Comparison of ENCODE assay signal across 15 cellular contexts in the genomic region with DNA sequence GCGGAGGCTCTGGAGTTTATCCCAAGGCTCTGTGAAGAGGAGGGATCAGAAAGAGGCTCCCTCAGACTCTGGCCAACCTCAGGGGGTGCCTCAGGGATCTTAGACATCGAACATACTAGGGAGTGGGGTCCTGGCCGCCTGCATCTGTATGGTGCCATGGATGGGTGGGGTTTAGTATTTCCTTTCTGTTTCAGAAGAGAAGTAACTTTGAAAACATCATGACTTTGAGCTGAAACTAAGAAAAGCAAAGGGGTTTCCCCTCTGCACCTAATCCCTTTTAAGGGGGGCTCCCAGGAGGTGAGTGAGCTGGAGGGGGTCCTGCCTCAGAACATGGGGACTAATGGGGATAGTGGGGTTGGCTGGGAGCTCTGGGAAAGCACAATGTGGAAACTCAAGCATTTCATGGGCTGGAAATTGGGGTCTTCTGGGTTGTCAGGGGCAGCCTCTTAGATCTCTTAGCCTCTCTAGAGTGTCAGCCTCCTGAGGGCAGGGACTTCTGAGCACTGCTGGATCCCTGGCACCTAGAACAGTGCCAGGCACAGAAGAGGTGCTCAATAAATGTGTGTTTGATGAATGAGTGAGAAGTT. TPM values are rescaled to one million over a fixed set of nuclear protein-coding genes. Genes with fewer than 3 reads are reported as not detected.
DNase-seq lines count a peak whose midpoint lies in the region; ATAC-seq, FAIRE-seq and TF ChIP-seq lines count a peak whose summit lies in the region.
"Had no signal": no experiment of that assay in that cellular context is flagged by ENCODE, and none has a peak within 500 bp of the region (broad histone marks: within the 10 kb centered on the region; RNA-seq: fewer than 3 reads in every experiment).

No MANE protein-coding gene starts in this region.

- no peaks in the 10 kb centered on the region for H3K27me3 ChIP-seq in naive thymus-derived CD4-positive, alpha-beta T cell (ENCODE audit: control insufficient read depth in 2 of 2, insufficient read depth in 2 of 2, low read length in 2 of 2)
- H3K27me3 ChIP-seq in small intestine (ENCODE audit: control insufficient read depth in 2 of 2, insufficient read depth in 2 of 2, low read length in 2 of 2), result no peaks in the 10 kb centered on the region

- H3K27ac Mint-ChIP-seq in naive thymus-derived CD4-positive, alpha-beta T cell, result peak overlapping the region; percentile 79 to 99 (median 95)

- H3K36me3 ChIP-seq in naive thymus-derived CD4-positive, alpha-beta T cell (ENCODE audit: control insufficient read depth in 2 of 3, insufficient read depth in 3 of 3, low read length in 3 of 3), result peaks cover 5 to 46% (median 24%) of the 10 kb centered on the region in 3 experiments
- no peaks in the 10 kb centered on the region for H3K36me3 ChIP-seq in small intestine (ENCODE audit: control insufficient read depth in 2 of 2, insufficient read depth in 2 of 2, low read length in 2 of 2)

- FAIRE-seq in small intestine (lab: Jason Lieb, UNC), result no peak
- FAIRE-seq: astrocyte had no signal

- WGBS in small intestine, 3 donors, result 66 to 79% (median 68%) methylated on average over 3 of the region's 3 CpGs

- peak overlapping the region; percentile 42 to 84 (median 73) for H3K4me3 Mint-ChIP-seq in naive thymus-derived CD4-positive, alpha-beta T cell

- CTCF ChIA-PET in naive thymus-derived CD4-positive, alpha-beta T cell (lab: Charles Lee), result interaction anchor here (1.0 to 3.3 kb wide), 5 partner anchors 14 to 36 kb away, joined by 3 to 26 read pairs (median 4); no protein-coding TSS in a partner anchor

- TF ChIP-seq CTCF in GM10266 (IDR thresholded peaks at IDR 0.05; ENCODE audit: control insufficient read depth, insufficient read depth, low read depth, missing control alignments) (no peak), GM20000 (IDR thresholded peaks at IDR 0.05; ENCODE audit: extremely low read depth, missing control alignments) (no peak)

- peak; percentile 40 for ATAC-seq in naive thymus-derived CD4-positive, alpha-beta T cell

- intact Hi-C loops in naive thymus-derived CD4-positive, alpha-beta T cell (cut with micrococcal nuclease), result loop anchor here in 1 of 2 donors (10.0 kb wide), 1 partner anchor 451 kb away; a partner anchor contains a TSS

- peaks cover 19 to 81% (median 42%) of the 10 kb centered on the region in 5 donors for H3K36me3 Mint-ChIP-seq in naive thymus-derived CD4-positive, alpha-beta T cell

- DNase-seq in GM10266 (ENCODE audit: extremely low spot score), result peak; percentile 65
- DNase-seq in GM20000 (ENCODE audit: low spot score), result peak; percentile 71
- peak; percentile 45 to 55 for DNase-seq in activated T-cell treated with anti-CD3 and anti-CD28 coated beads, Interleukin-2, amount 50 U/mL, for 48 hours
- peak in 3 of 9 donors; percentile 44 to 51 (median 44) for DNase-seq in naive thymus-derived CD4-positive, alpha-beta T cell
- DNase-seq in small intestine, result no peak
- no peak for DNase-seq in H4 (ENCODE audit: low spot score)
- no peak for DNase-seq in midbrain (lab: John Stamatoyannopoulos, UW)
- DNase-seq in NCI-H128 (lab: John Stamatoyannopoulos, UW; ENCODE audit: unreplicated experiment), result no peak
- DNase-seq: activated CD4-positive, alpha-beta T cell treated with anti-CD3 and anti-CD28 coated beads for 48 hours; effector CD8-positive, alpha-beta T cell; glutamatergic neuron; SIG-M5; stomach had no signal

- peak overlapping the region; percentile 77 for H3K27ac ChIP-seq in naive thymus-derived CD4-positive, alpha-beta T cell (ENCODE audit: low read depth, low read length)
- peak overlapping the region in 1 of 2 donors; percentile 41 for H3K27ac ChIP-seq in small intestine (ENCODE audit: low read depth in 1 of 2, low read length in 1 of 2)

- no peak overlapping the region for H3K4me3 ChIP-seq in naive thymus-derived CD4-positive, alpha-beta T cell (ENCODE audit: low read length)
- H3K4me3 ChIP-seq in small intestine (ENCODE audit: low read depth in 1 of 2, low read length in 2 of 2), result no peak overlapping the region
- H3K4me3 ChIP-seq: stomach had no signal

- POLR2A ChIA-PET in naive thymus-derived CD4-positive, alpha-beta T cell (lab: Charles Lee), result interaction anchor here (0.6 to 22.1 kb wide), 6 partner anchors 7 to 102 kb away, joined by 3 to 335 read pairs (median 138); a partner anchor contains a TSS

- peaks cover 65 to 92% (median 87%) of the 10 kb centered on the region in 7 donors for H3K4me1 Mint-ChIP-seq in naive thymus-derived CD4-positive, alpha-beta T cell

- no peaks in the 10 kb centered on the region for H3K9me3 ChIP-seq in naive thymus-derived CD4-positive, alpha-beta T cell (ENCODE audit: control insufficient read depth in 2 of 3, low read length in 3 of 3)
- H3K9me3 ChIP-seq in small intestine (ENCODE audit: control insufficient read depth, low read depth), result no peaks in the 10 kb centered on the region
- H3K9me3 ChIP-seq: stomach had no signal

- H3K9me3 Mint-ChIP-seq in naive thymus-derived CD4-positive, alpha-beta T cell, result peaks cover 0 to 8% (median 2%) of the 10 kb centered on the region in 11 donors

- H3K4me1 ChIP-seq in naive thymus-derived CD4-positive, alpha-beta T cell (ENCODE audit: control insufficient read depth in 2 of 2, insufficient read depth in 2 of 2, low read length in 2 of 2), result peaks cover 76 to 88% of the 10 kb centered on the region in 2 donors
- H3K4me1 ChIP-seq in small intestine (ENCODE audit: control insufficient read depth in 2 of 2, insufficient read depth in 1 of 2, low read depth in 1 of 2, low read length in 1 of 2), result no peaks in the 10 kb centered on the region

- no peaks in the 10 kb centered on the region for H3K27me3 Mint-ChIP-seq in naive thymus-derived CD4-positive, alpha-beta T cell

RNA-seq across cellular contexts. Expression of a gene that starts 11.8 kb away (rescaled TPM):
- 10 to 100 TPM in 2 of 5 experiments, 1 to 10 TPM in 3; 3.9 to 30.4 (median 6.4) TPM for total RNA-seq in naive thymus-derived CD4-positive, alpha-beta T cell
- 1 to 10 TPM; 5.8 to 9.5 TPM for polyA plus RNA-seq in naive thymus-derived CD4-positive, alpha-beta T cell
- under 1 TPM in 1 of 3 donors, not detected in 2; 0.09 TPM for polyA plus RNA-seq in small intestine
- not detected in 2 replicates for total RNA-seq in H4 (2014; rRNA removed; shearing (Covaris generic))
- total RNA-seq: astrocyte, NCI-H460 had no signal

RNA-seq across cellular contexts. Expression of a gene that starts 20.0 kb away (rescaled TPM):
- 100 to 1,000 TPM; 263 to 886 (median 301) TPM for total RNA-seq in naive thymus-derived CD4-positive, alpha-beta T cell
- polyA plus RNA-seq in naive thymus-derived CD4-positive, alpha-beta T cell, result 100 to 1,000 TPM; 838 to 852 TPM
- 10 to 100 TPM; 12.1 to 41.1 (median 29.3) TPM for polyA plus RNA-seq in small intestine
- total RNA-seq in H4 (2014; rRNA removed; shearing (Covaris generic)), result 15.5 and 20.9 TPM in 2 replicates

RNA-seq across cellular contexts. Expression of a gene that starts 36.0 kb away (rescaled TPM):
- total RNA-seq in naive thymus-derived CD4-positive, alpha-beta T cell, result 10 to 100 TPM; 12.4 to 27.6 (median 20.2) TPM
- 1 to 10 TPM; 1.1 to 2.4 TPM for polyA plus RNA-seq in naive thymus-derived CD4-positive, alpha-beta T cell
- polyA plus RNA-seq in small intestine, result 1 to 10 TPM; 2.4 to 3.6 (median 2.6) TPM
- 4.9 and 6.3 TPM in 2 replicates for total RNA-seq in H4 (2014; rRNA removed; shearing (Covaris generic))

RNA-seq across cellular contexts. Expression of a gene that starts 58.2 kb away (rescaled TPM):
- total RNA-seq in naive thymus-derived CD4-positive, alpha-beta T cell, result 100 to 1,000 TPM; 123 to 227 (median 214) TPM
- 10 to 100 TPM; 49.5 to 71.1 TPM for polyA plus RNA-seq in naive thymus-derived CD4-positive, alpha-beta T cell
- polyA plus RNA-seq in small intestine, result 1 to 10 TPM; 1.1 to 5.4 (median 3.3) TPM
- 0.08 TPM in 1 of 2 replicates, not detected in the other for total RNA-seq in H4 (2014; rRNA removed; shearing (Covaris generic))
- total RNA-seq: astrocyte, NCI-H460 had no signal

Comparison
In these comparisons a context has a peak if more than half of its experiments do, and no peak if none do; other contexts are left out.
1. DNase-seq: peak in GM10266 (single experiment), GM20000 (single experiment) and activated T-cell treated with anti-CD3 and anti-CD28 coated beads, Interleukin-2, amount 50 U/mL, for 48 hours (2 of 2); none in small intestine (single experiment), H4 (single experiment), midbrain (single experiment) and NCI-H128 (single experiment).
2. RNA of a gene that starts 20.0 kb away (total RNA-seq): 263 to 886 TPM in naive thymus-derived CD4-positive, alpha-beta T cell; 15.5 to 20.9 TPM in H4; every median in the first group is over 10 times any median in the second.